In the genomic region with DNA sequence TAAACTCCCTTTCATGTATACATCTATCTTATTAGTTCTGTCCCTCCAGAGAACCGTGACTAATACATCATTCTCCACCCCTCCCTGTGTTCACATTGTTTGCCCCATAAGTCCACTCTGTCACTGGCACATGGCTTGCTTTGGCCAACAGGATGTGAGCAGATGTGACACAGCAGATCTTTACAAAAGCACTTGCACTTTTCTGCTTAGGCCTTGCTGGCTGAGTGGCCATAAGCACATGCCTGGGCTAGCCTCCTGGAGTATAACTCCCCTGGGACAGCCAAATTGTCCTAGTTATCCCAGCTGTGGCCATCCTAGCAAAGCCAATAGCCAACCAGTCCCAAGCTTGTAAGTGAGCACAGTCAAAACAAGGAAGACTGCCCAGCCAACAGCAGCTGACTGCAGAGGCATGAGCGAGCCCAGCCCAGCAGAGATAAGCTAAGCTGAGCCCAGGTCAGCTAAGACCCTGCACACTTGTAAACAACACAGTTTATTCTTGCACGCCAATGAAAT, we compare ENCODE assay signal across 1 cellular context.
TF ChIP-seq lines count a peak whose summit lies in the region.

No MANE protein-coding gene starts in this region.

TF ChIP-seq in HEK293, 187 proteins besides CTCF, POLR2A, EP300 and RAD21 (continued from another document):
- TF ChIP-seq, protein P1, sequence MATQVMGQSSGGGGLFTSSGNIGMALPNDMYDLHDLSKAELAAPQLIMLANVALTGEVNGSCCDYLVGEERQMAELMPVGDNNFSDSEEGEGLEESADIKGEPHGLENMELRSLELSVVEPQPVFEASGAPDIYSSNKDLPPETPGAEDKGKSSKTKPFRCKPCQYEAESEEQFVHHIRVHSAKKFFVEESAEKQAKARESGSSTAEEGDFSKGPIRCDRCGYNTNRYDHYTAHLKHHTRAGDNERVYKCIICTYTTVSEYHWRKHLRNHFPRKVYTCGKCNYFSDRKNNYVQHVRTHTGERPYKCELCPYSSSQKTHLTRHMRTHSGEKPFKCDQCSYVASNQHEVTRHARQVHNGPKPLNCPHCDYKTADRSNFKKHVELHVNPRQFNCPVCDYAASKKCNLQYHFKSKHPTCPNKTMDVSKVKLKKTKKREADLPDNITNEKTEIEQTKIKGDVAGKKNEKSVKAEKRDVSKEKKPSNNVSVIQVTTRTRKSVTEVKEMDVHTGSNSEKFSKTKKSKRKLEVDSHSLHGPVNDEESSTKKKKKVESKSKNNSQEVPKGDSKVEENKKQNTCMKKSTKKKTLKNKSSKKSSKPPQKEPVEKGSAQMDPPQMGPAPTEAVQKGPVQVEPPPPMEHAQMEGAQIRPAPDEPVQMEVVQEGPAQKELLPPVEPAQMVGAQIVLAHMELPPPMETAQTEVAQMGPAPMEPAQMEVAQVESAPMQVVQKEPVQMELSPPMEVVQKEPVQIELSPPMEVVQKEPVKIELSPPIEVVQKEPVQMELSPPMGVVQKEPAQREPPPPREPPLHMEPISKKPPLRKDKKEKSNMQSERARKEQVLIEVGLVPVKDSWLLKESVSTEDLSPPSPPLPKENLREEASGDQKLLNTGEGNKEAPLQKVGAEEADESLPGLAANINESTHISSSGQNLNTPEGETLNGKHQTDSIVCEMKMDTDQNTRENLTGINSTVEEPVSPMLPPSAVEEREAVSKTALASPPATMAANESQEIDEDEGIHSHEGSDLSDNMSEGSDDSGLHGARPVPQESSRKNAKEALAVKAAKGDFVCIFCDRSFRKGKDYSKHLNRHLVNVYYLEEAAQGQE (tag by site-specific recombination; IDR thresholded peaks at IDR 0.05) = no peak
